In the genomic region with DNA sequence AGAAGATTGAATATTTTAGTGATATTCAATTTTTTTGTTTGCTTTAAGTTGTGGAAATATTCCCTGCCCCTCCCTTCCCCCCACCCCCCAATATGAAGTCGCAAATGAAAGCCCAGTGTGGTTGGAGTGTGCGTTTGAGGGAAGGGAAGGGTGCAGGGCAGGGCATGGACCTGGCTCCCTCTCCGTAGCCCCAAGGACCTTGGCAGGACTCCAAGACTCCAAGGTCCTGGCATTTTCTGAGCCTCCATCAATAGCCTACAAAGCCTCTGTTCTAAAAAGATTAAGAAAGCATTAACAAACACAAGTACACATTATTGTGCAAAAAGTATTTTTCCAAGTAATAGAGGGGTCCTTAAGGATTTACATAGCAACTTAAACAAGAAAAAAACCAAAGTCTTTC, we compare ENCODE assay signal across 23 cellular contexts. TPM values are rescaled to one million over a fixed set of nuclear protein-coding genes. Genes with fewer than 3 reads are reported as not detected.
"Had no signal": no experiment of that assay in that cellular context is flagged by ENCODE, and none has a peak within 500 bp of the region (broad histone marks: within the 10 kb centered on the region; RNA-seq: fewer than 3 reads in every experiment).

No MANE protein-coding gene starts in this region.

- DNase-seq: activated CD4-positive, alpha-beta T cell treated with anti-CD3 and anti-CD28 coated beads, Interleukin-2, amount 10 ng/mL, durations not matched to agents 7 days and 5 days; activated CD8-positive, alpha-beta T cell treated with anti-CD3 and anti-CD28 coated beads, Interleukin-2, amount 10 ng/mL, durations not matched to agents 7 days and 5 days; activated naive CD4-positive, alpha-beta T cell treated with Interleukin-2 at 50 U/mL for 16 hours; activated naive CD8-positive, alpha-beta T cell treated with anti-CD3 and anti-CD28 coated beads, Interleukin-2, amount 10 ng/mL, durations not matched to agents 7 days and 5 days; activated T-cell treated with anti-CD3 and anti-CD28 coated beads, Interleukin-2, amount 50 U/mL, for 24 hours; central memory CD4-positive, alpha-beta T cell; colonic mucosa; endodermal cell; foreskin melanocyte; glutamatergic neuron; hippocampal formation; left colon; midbrain; stimulated activated CD4-positive, alpha-beta T cell treated with anti-CD3 and anti-CD28 coated beads, Interleukin-2, amount 100 ng/mL, for 24 hours; stimulated activated naive CD4-positive, alpha-beta T cell treated with Interleukin-2 at 50 U/mL for 16 hours; T1000; tibial artery had no signal

- H3K9me3 Mint-ChIP-seq: activated CD4-positive, alpha-beta T cell treated with anti-CD3 and anti-CD28 coated beads, Interleukin-2, amount 10 ng/mL, durations not matched to agents 7 days and 5 days; activated T-cell treated with anti-CD3 and anti-CD28 coated beads, Interleukin-2, amount 50 U/mL, for 24 hours; activated T-helper 2 cell treated with anti-CD3 and anti-CD28 coated beads, Interferon-gamma antibody, Interleukin-2, Interleukin-4, amounts not matched to agents 10 μg/mL and 5 μg/mL and 100 μg/mL, durations not matched to agents 14 hours and 24 hours and 36 hours had no signal

- H3K9me3 ChIP-seq: colonic mucosa, tibial artery had no signal

- H3K27me3 ChIP-seq: colonic mucosa had no signal

- H3K27ac Mint-ChIP-seq: activated CD4-positive, alpha-beta T cell treated with anti-CD3 and anti-CD28 coated beads, Interleukin-2, amount 10 ng/mL, durations not matched to agents 7 days and 5 days; activated CD8-positive, alpha-beta T cell treated with anti-CD3 and anti-CD28 coated beads, Interleukin-2, amount 10 ng/mL, durations not matched to agents 7 days and 5 days; activated naive CD8-positive, alpha-beta T cell treated with anti-CD3 and anti-CD28 coated beads, Interleukin-2, amount 10 ng/mL, durations not matched to agents 7 days and 5 days; activated T-cell treated with anti-CD3 and anti-CD28 coated beads, Interleukin-2, amount 50 U/mL, for 24 hours; activated T-helper 2 cell treated with anti-CD3 and anti-CD28 coated beads, Interferon-gamma antibody, Interleukin-2, Interleukin-4, amounts not matched to agents 10 μg/mL and 5 μg/mL and 100 μg/mL, durations not matched to agents 14 hours and 24 hours and 36 hours; brain; endodermal cell; nephron had no signal

- H3K27ac ChIP-seq: colonic mucosa, parathyroid adenoma, tibial artery had no signal

- H3K36me3 ChIP-seq: colonic mucosa, tibial artery had no signal

- ATAC-seq: activated CD4-positive, CD25-positive, alpha-beta regulatory T cell treated with anti-CD3 and anti-CD28 coated beads, Interleukin-2, amount 50 U/mL, for 24 hours; activated CD8-positive, alpha-beta T cell treated with anti-CD3 and anti-CD28 coated beads, Interleukin-2, amount 10 ng/mL, durations not matched to agents 7 days and 5 days; left colon had no signal

- H3K4me1 ChIP-seq: colonic mucosa, parathyroid adenoma, tibial artery had no signal

- H3K4me3 Mint-ChIP-seq: activated CD4-positive, alpha-beta T cell treated with anti-CD3 and anti-CD28 coated beads, Interleukin-2, amount 10 ng/mL, durations not matched to agents 7 days and 5 days; activated CD8-positive, alpha-beta T cell treated with anti-CD3 and anti-CD28 coated beads, Interleukin-2, amount 10 ng/mL, durations not matched to agents 7 days and 5 days; activated naive CD8-positive, alpha-beta T cell treated with anti-CD3 and anti-CD28 coated beads, Interleukin-2, amount 10 ng/mL, durations not matched to agents 7 days and 5 days; activated T-cell treated with anti-CD3 and anti-CD28 coated beads, Interleukin-2, amount 50 U/mL, for 24 hours; brain; endodermal cell; nephron had no signal

- H3K4me1 Mint-ChIP-seq: activated CD4-positive, alpha-beta T cell treated with anti-CD3 and anti-CD28 coated beads, Interleukin-2, amount 10 ng/mL, durations not matched to agents 7 days and 5 days; activated naive CD8-positive, alpha-beta T cell treated with anti-CD3 and anti-CD28 coated beads, Interleukin-2, amount 10 ng/mL, durations not matched to agents 7 days and 5 days; brain; endodermal cell; nephron had no signal

- H3K4me3 ChIP-seq: colonic mucosa, lung, tibial artery had no signal

- H3K36me3 Mint-ChIP-seq: activated naive CD8-positive, alpha-beta T cell treated with anti-CD3 and anti-CD28 coated beads, Interleukin-2, amount 10 ng/mL, durations not matched to agents 7 days and 5 days; brain had no signal

RNA-seq across cellular contexts. Expression of a gene that starts 38.8 kb away (rescaled TPM):
- total RNA-seq: activated CD4-positive, alpha-beta T cell treated with anti-CD3 and anti-CD28 coated beads, Interleukin-2, amount 10 ng/mL, durations not matched to agents 7 days and 5 days; activated naive CD8-positive, alpha-beta T cell treated with anti-CD3 and anti-CD28 coated beads, Interleukin-2, amount 10 ng/mL, durations not matched to agents 7 days and 5 days had no signal
